Comparison of ENCODE assay signal across 1 cellular context in genomic region chr14:49704471-49704870, GRCh38. TPM values are rescaled to one million over a fixed set of nuclear protein-coding genes. Genes with fewer than 3 reads are reported as not detected.
"Had no signal": no experiment of that assay in that cellular context is flagged by ENCODE, and none has a peak within 500 bp of the region (broad histone marks: within the 10 kb centered on the region; RNA-seq: fewer than 3 reads in every experiment).

No MANE protein-coding gene starts in this region.

RNA-seq across cellular contexts. Expression of gene KLHDC1, which starts 11.6 kb away (rescaled TPM):
- total RNA-seq: WTC11 had no signal
